7 cellular contexts compared by ENCODE assay signal in genomic region chr12:31067647-31068046, GRCh38. TPM values are rescaled to one million over a fixed set of nuclear protein-coding genes. Genes with fewer than 3 reads are reported as not detected.
DNase-seq lines count a peak whose midpoint lies in the region; ATAC-seq, FAIRE-seq and TF ChIP-seq lines count a peak whose summit lies in the region.
"Not testable (repeated sequence)": the region's sequence is repeated elsewhere in the genome, so short reads cannot be mapped to it uniquely, and the experiment has no call there.

No MANE protein-coding gene starts in this region.

- H3K27ac ChIP-seq in GM23248; RWPE2 (ENCODE audit: poor library complexity, severe bottlenecking): not testable (repeated sequence)

- 68% methylated on average over 2 of the region's 2 CpGs for WGBS in GM23248 (ENCODE audit: low coverage in 1 of 2, low lambda C conversion rate in 2 of 2, missing lambda C conversion rate in 2 of 2), 2 experiments
- 47 to 60% methylated on average over 2 of the region's 2 CpGs for whole genome bisulfite sequencing in lower leg skin, 2 donors

- H3K9ac ChIP-seq in GM23248 = not testable (repeated sequence)

- H3K79me2 ChIP-seq in GM23248 (ENCODE audit: insufficient read depth) = not testable (repeated sequence)

- intact Hi-C loops in lower leg skin (cut with DNase I; ENCODE audit: low total_unique reads) = not testable (repeated sequence)

- H3K4me3 ChIP-seq in GM23248; MG63; RWPE2 (ENCODE audit: severe bottlenecking); bronchial epithelial cell (ENCODE audit: low read depth, low read length); lower leg skin (ENCODE audit: low read depth, poor library complexity, severe bottlenecking): not testable (repeated sequence)

- in situ Hi-C loops in GM23248 (cut with MboI) = not testable (repeated sequence)

- H4K20me1 ChIP-seq in GM23248 (ENCODE audit: insufficient read depth) = not testable (repeated sequence)

- not testable (repeated sequence) for H2AFZ ChIP-seq in GM23248

- ATAC-seq in RWPE2 (ENCODE audit: low read depth) = peak; percentile 66
- ATAC-seq in esophagus mucosa = peak; percentile 95

- H3K9me2 ChIP-seq in GM23248 (ENCODE audit: insufficient read depth) = not testable (repeated sequence)

- FAIRE-seq in bronchial epithelial cell (lab: Jason Lieb, UNC) = not testable (repeated sequence)

- TF ChIP-seq POLR2A in lower leg skin (IDR thresholded peaks at IDR 0.05) = not testable (repeated sequence)

- not testable (repeated sequence) for H3K4me2 ChIP-seq in GM23248 (ENCODE audit: unreplicated experiment)

- DNase-seq in GM23248 (peak; percentile 1), MG63 (peak; percentile 30), NCI-H82 (lab: John Stamatoyannopoulos, UW) (peak; percentile 95), bronchial epithelial cell (ENCODE audit: low read depth) (peak; percentile 88), lower leg skin (ENCODE audit: low spot score in 2 of 2) (peak; percentile 34 to 63)
- not testable (repeated sequence) for DNase-seq in RWPE2 (ENCODE audit: low spot score)

- H3K27me3 ChIP-seq in GM23248 (replicated peaks; ENCODE audit: insufficient read depth); MG63; RWPE2 (ENCODE audit: insufficient read depth, poor library complexity, severe bottlenecking); bronchial epithelial cell (ENCODE audit: control insufficient read depth, insufficient read depth, low read length): not testable (repeated sequence)

- H3F3A ChIP-seq in GM23248 (ENCODE audit: insufficient read depth) = not testable (repeated sequence)

- H3K36me3 ChIP-seq in GM23248 (ENCODE audit: low read depth); MG63; RWPE2 (ENCODE audit: low read depth); bronchial epithelial cell (ENCODE audit: control insufficient read depth, insufficient read depth, low read length): not testable (repeated sequence)

- not testable (repeated sequence) for H3K4me1 ChIP-seq in GM23248 (ENCODE audit: insufficient read depth); RWPE2 (ENCODE audit: insufficient read depth, poor library complexity, severe bottlenecking)

- TF ChIP-seq CTCF in RWPE2 (IDR thresholded peaks at IDR 0.05; ENCODE audit: poor library complexity, severe bottlenecking); bronchial epithelial cell (IDR thresholded peaks at IDR 0.05; ENCODE audit: insufficient read depth, low read length, severe bottlenecking); lower leg skin (IDR thresholded peaks at IDR 0.05): not testable (repeated sequence)

- H3K9me3 ChIP-seq in GM23248 (ENCODE audit: low read depth); MG63; RWPE2 (ENCODE audit: severe bottlenecking): not testable (repeated sequence)

RNA-seq across cellular contexts. Expression of gene DDX11, which starts 6.0 kb away (rescaled TPM):
- total RNA-seq in GM23248 (2014; rRNA removed; shearing (Covaris generic)) = 6.1 and 15.9 TPM in 2 replicates
- polyA plus RNA-seq in GM23248 (2016; fragmentation: Nextera tagmentation; extraction: Ambion mirVana) = 5.0 and 5.6 TPM in 2 replicates
- total RNA-seq in MG63 (2014; rRNA removed; shearing (Covaris generic); ENCODE audit: low replicate concordance) = 48.6 and 70.8 TPM in 2 replicates
- total RNA-seq in bronchial epithelial cell (17.1 and 20.9 TPM in 2 replicates), esophagus mucosa (17.7 TPM), lower leg skin (10 to 100 TPM; 23.5 to 26.8 (median 25.7) TPM)
